13 cellular contexts compared by ENCODE assay signal in the genomic region with DNA sequence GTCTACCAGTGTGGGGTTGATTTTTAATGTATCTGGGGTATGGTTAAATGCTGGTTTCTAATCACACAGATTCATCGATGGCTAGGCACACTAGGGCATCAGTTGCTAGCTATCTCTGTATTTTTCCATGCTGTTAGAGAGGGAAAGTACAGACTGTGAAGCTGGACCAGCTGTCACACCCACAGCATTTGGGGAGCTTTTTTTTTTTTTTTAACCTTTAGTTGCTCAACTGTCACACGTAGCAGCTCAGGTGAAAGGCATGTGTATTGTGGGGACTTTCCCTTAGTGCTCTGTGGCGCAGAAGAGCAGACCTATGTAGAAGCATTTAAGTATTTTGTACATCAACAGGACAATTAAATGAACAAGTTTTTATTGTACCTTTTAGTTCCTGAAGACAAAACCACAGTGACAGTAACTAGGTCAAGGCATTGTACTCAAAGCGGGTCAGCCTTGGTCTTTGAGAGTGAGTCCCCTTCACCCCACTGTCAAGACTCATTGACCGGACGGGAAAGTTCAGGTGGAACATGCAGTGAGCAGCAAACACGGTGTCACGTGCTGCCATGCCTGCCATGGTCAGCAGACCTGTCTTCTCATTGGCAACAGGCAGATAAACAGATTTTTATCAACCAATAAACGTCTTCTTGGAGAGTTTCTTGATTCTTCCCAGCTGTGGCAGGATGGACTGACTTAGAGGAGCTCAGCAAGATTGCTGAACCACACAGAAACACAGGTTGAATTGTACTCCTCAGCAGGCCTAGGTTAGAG.
DNase-seq lines count a peak whose midpoint lies in the region; ATAC-seq, FAIRE-seq and TF ChIP-seq lines count a peak whose summit lies in the region.
"Had no signal": no experiment of that assay in that cellular context is flagged by ENCODE, and none has a peak within 500 bp of the region (broad histone marks: within the 10 kb centered on the region; RNA-seq: fewer than 3 reads in every experiment).

No MANE protein-coding gene starts in this region.

- H3K36me3 Mint-ChIP-seq in osteocyte (ENCODE audit: unreplicated experiment), result no peaks in the 10 kb centered on the region

- no peaks in the 10 kb centered on the region for H3K4me1 Mint-ChIP-seq in osteocyte (ENCODE audit: unreplicated experiment)

- no peak overlapping the region for H3K27ac Mint-ChIP-seq in osteocyte (ENCODE audit: unreplicated experiment)

- no peak overlapping the region for H3K4me3 Mint-ChIP-seq in osteocyte (ENCODE audit: unreplicated experiment)

- ATAC-seq in GM19328 (IDR thresholded peaks at IDR 0.05; ENCODE audit: unreplicated experiment) (peak; percentile 55), HG03432 (IDR thresholded peaks at IDR 0.05; ENCODE audit: unreplicated experiment) (peak; percentile 69)
- ATAC-seq: left ventricle myocardium superior had no signal

- H3K27me3 ChIP-seq in bronchial epithelial cell (ENCODE audit: control insufficient read depth, insufficient read depth, low read length) (no peaks in the 10 kb centered on the region), dorsolateral prefrontal cortex (no peaks in the 10 kb centered on the region)
- H3K27me3 ChIP-seq: brain microvascular endothelial cell, right atrium auricular region had no signal

- TF ChIP-seq CTCF in GM12864 (IDR thresholded peaks at IDR 0.05; ENCODE audit: low read depth, low read length, missing control alignments) (no peak), bronchial epithelial cell (IDR thresholded peaks at IDR 0.05; ENCODE audit: insufficient read depth, low read length, severe bottlenecking) (no peak), osteocyte (IDR thresholded peaks at IDR 0.05) (no peak), dorsolateral prefrontal cortex (IDR thresholded peaks at IDR 0.05 in 54 of 56, conservative IDR thresholded peaks at IDR 0.05 in 2 of 56; ENCODE audit: low read depth in 1 of 56, partially characterized antibody in 56 of 56) (no peak)

- intact Hi-C loops in dorsolateral prefrontal cortex (cut with DNase I), result no loop called here

- FAIRE-seq in bronchial epithelial cell (lab: Jason Lieb, UNC) (peak; percentile 32), HTR-8/SVneo (lab: Jason Lieb, UNC) (no peak)

- H3K4me3 ChIP-seq in GM12864 (ENCODE audit: low read depth, low read length), result no peak overlapping the region
- no peak overlapping the region for H3K4me3 ChIP-seq in bronchial epithelial cell (ENCODE audit: low read depth, low read length)
- H3K4me3 ChIP-seq in dorsolateral prefrontal cortex, result no peak overlapping the region
- H3K4me3 ChIP-seq: right atrium auricular region had no signal

- DNase-seq in GM12864 (ENCODE audit: low read depth), result peak; percentile 49
- no peak for DNase-seq in bronchial epithelial cell (ENCODE audit: low read depth)
- DNase-seq in HTR-8/SVneo (ENCODE audit: insufficient read length, low spot score), result no peak
- DNase-seq in NCI-H1105 (lab: John Stamatoyannopoulos, UW), result no peak
- DNase-seq in osteocyte (ENCODE audit: extremely low spot score, unreplicated experiment), result no peak
- DNase-seq in dorsolateral prefrontal cortex, result no peak
- DNase-seq: brain microvascular endothelial cell, left ventricle myocardium superior, NCI-H1092 treated with DMSO at 0.1 percent for 48 hours, RPMI8226 had no signal

- H3K9me3 Mint-ChIP-seq in osteocyte (ENCODE audit: unreplicated experiment), result no peaks in the 10 kb centered on the region

- H3K27ac ChIP-seq in dorsolateral prefrontal cortex, result peak overlapping the region in 6 of 59 donors; percentile 1 to 44 (median 25)
- H3K27ac ChIP-seq: brain microvascular endothelial cell, right atrium auricular region had no signal

- no peaks in the 10 kb centered on the region for H3K27me3 Mint-ChIP-seq in osteocyte (ENCODE audit: unreplicated experiment)

- H3K36me3 ChIP-seq in bronchial epithelial cell (ENCODE audit: control insufficient read depth, insufficient read depth, low read length), result no peaks in the 10 kb centered on the region
- H3K36me3 ChIP-seq: brain microvascular endothelial cell, right atrium auricular region had no signal
